In the genomic region with DNA sequence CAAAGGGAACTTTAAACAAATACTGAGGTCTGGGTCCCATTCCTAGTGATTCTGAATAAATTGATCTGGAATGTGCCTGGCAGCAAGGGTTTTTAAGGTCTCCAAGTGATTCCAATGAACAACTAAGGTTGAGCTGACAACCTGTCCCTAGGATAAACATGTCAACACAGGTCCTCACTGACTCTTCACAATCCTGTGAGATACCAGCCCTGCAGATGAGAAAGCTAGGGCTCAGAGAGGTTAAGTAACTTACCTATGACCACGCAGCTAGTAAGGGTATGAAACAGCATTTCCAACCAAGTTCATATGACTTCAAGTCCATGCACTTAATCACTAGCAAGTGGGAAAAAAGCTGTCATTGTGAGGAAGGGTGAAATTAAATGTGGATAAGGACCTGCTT, we compare ENCODE assay signal across 27 cellular contexts.
"Had no signal": no experiment of that assay in that cellular context is flagged by ENCODE, and none has a peak within 500 bp of the region (broad histone marks: within the 10 kb centered on the region; RNA-seq: fewer than 3 reads in every experiment).

No MANE protein-coding gene starts in this region.

- H3K4me1 ChIP-seq: parathyroid adenoma, psoas muscle, right lobe of liver, stomach, thyroid gland, tibial nerve, upper lobe of left lung had no signal

- H3K4me3 Mint-ChIP-seq: nephron; neural progenitor cell; stimulated activated effector memory CD8-positive, alpha-beta T cell treated with anti-CD3 and anti-CD28 coated beads, Interleukin-12 subunit alpha, Interleukin-12 subunit beta, amount 100 ng/mL, for 72 hours; stimulated activated naive B cell treated with anti-CD40 and anti-IgM and Interleukin-4, amounts not matched to agents 10 μg/mL and 1 μg/mL and 100 μg/mL, for 72 hours; stimulated activated naive CD8-positive, alpha-beta T cell treated with anti-CD3 and anti-CD28 coated beads, Interleukin-15, Interleukin-2, amounts not matched to agents 100 ng/mL and 50 ng/mL, for 24 hours had no signal

- H3K36me3 Mint-ChIP-seq: stimulated activated effector memory CD8-positive, alpha-beta T cell treated with anti-CD3 and anti-CD28 coated beads, Interleukin-12 subunit alpha, Interleukin-12 subunit beta, amount 100 ng/mL, for 72 hours had no signal

- H3K4me2 ChIP-seq: neural progenitor cell had no signal

- H3K9ac ChIP-seq: neural progenitor cell, parathyroid adenoma had no signal

- H3K27me3 ChIP-seq: neural progenitor cell, ovary, right lobe of liver, sigmoid colon, stomach, thyroid gland, tibial nerve, upper lobe of left lung, vagina had no signal

- H3K27ac Mint-ChIP-seq: nephron; neural progenitor cell; progenitor cell of endocrine pancreas; stimulated activated naive B cell treated with anti-CD40 and anti-IgM and Interleukin-4, amounts not matched to agents 10 μg/mL and 1 μg/mL and 100 μg/mL, for 72 hours; stimulated activated naive CD8-positive, alpha-beta T cell treated with anti-CD3 and anti-CD28 coated beads, Interleukin-15, Interleukin-2, amounts not matched to agents 100 ng/mL and 50 ng/mL, for 24 hours had no signal

- H3K79me2 ChIP-seq: parathyroid adenoma had no signal

- DNase-seq: occipital lobe; ovary; posterior cingulate gyrus; psoas muscle; right cardiac atrium; right lobe of liver; sigmoid colon; small intestine; stimulated activated CD4-positive, alpha-beta T cell treated with anti-CD3 and anti-CD28 coated beads, Interleukin-15, amount 100 ng/mL, for 24 hours; stimulated activated CD4-positive, alpha-beta T cell treated with anti-CD3 and anti-CD28 coated beads, Interleukin-2, amount 100 ng/mL, for 24 hours; stimulated activated CD4-positive, alpha-beta T cell treated with anti-CD3 and anti-CD28 coated beads, Interleukin-2, amount 100 ng/mL, for 48 hours; stimulated activated CD4-positive, alpha-beta T cell treated with anti-CD3 and anti-CD28 coated beads, Interleukin-4, amount 100 ng/mL, for 24 hours; stimulated activated naive B cell treated with anti-CD40 and anti-IgM and Interleukin-4, amounts not matched to agents 10 μg/mL and 1 μg/mL and 100 μg/mL, for 72 hours; stimulated activated naive CD4-positive, alpha-beta T cell treated with Interleukin-2 at 50 U/mL for 16 hours; stomach; thyroid gland; upper lobe of left lung had no signal

- H3K9me3 Mint-ChIP-seq: nephron; neural progenitor cell; stimulated activated effector memory CD8-positive, alpha-beta T cell treated with anti-CD3 and anti-CD28 coated beads, Interleukin-12 subunit alpha, Interleukin-12 subunit beta, amount 100 ng/mL, for 72 hours; stimulated activated naive B cell treated with anti-CD40 and anti-IgM and Interleukin-4, amounts not matched to agents 10 μg/mL and 1 μg/mL and 100 μg/mL, for 72 hours; stimulated activated naive CD8-positive, alpha-beta T cell treated with anti-CD3 and anti-CD28 coated beads, Interleukin-15, Interleukin-2, amounts not matched to agents 100 ng/mL and 50 ng/mL, for 24 hours had no signal

- FAIRE-seq: small intestine, urothelium cell line had no signal

- H2AFZ ChIP-seq: neural progenitor cell, parathyroid adenoma had no signal

- H3K9me3 ChIP-seq: ovary, psoas muscle, right lobe of liver, sigmoid colon, stomach, thoracic aorta, thyroid gland, tibial nerve, upper lobe of left lung, vagina had no signal

- H3K27me3 Mint-ChIP-seq: progenitor cell of endocrine pancreas; stimulated activated naive B cell treated with anti-CD40 and anti-IgM and Interleukin-4, amounts not matched to agents 10 μg/mL and 1 μg/mL and 100 μg/mL, for 72 hours; stimulated activated naive CD8-positive, alpha-beta T cell treated with anti-CD3 and anti-CD28 coated beads, Interleukin-15, Interleukin-2, amounts not matched to agents 100 ng/mL and 50 ng/mL, for 24 hours had no signal

- H3K4me1 Mint-ChIP-seq: nephron, neural progenitor cell had no signal

- H3K4me3 ChIP-seq: neural progenitor cell, ovary, psoas muscle, right lobe of liver, sigmoid colon, stomach, thoracic aorta, thyroid gland, tibial nerve, upper lobe of left lung, vagina had no signal

- H3K36me3 ChIP-seq: neural progenitor cell, ovary, thyroid gland, vagina had no signal

- H3K27ac ChIP-seq: neural progenitor cell, ovary, parathyroid adenoma, psoas muscle, right lobe of liver, sigmoid colon, stomach, thoracic aorta, thyroid gland, tibial nerve, upper lobe of left lung, vagina had no signal

- ATAC-seq: psoas muscle; right cardiac atrium; right lobe of liver; stimulated activated effector memory CD8-positive, alpha-beta T cell treated with anti-CD3 and anti-CD28 coated beads, Interleukin-12 subunit alpha, Interleukin-12 subunit beta, amount 100 ng/mL, for 72 hours; stimulated activated naive B cell treated with anti-CD40 and anti-IgM and Interleukin-4, amounts not matched to agents 10 μg/mL and 1 μg/mL and 100 μg/mL, for 72 hours had no signal
